Comparison of ENCODE assay signal across 17 cellular contexts in genomic region chr2:157349949-157350510, GRCh38. TPM values are rescaled to one million over a fixed set of nuclear protein-coding genes. Genes with fewer than 3 reads are reported as not detected.
DNase-seq lines count a peak whose midpoint lies in the region; ATAC-seq, FAIRE-seq and TF ChIP-seq lines count a peak whose summit lies in the region.
"Had no signal": no experiment of that assay in that cellular context is flagged by ENCODE, and none has a peak within 500 bp of the region (broad histone marks: within the 10 kb centered on the region; RNA-seq: fewer than 3 reads in every experiment).

No MANE protein-coding gene starts in this region.

- H3F3A ChIP-seq in neural cell (ENCODE audit: insufficient read depth, low read length, poor library complexity, severe bottlenecking), result no peaks in the 10 kb centered on the region

- H3K27ac ChIP-seq in astrocyte (ENCODE audit: low read depth, low read length) (no peak overlapping the region), neural cell (ENCODE audit: low read length) (no peak overlapping the region)

- peak; percentile 42 for TF ChIP-seq EP300 in neural cell (conservative IDR thresholded peaks at IDR 0.05; ENCODE audit: poor library complexity, severe bottlenecking)

- TF ChIP-seq CTCF in astrocyte (IDR thresholded peaks at IDR 0.05; ENCODE audit: insufficient read depth, low read depth, low read length), result no peak
- no peak for TF ChIP-seq CTCF in neural cell (IDR thresholded peaks at IDR 0.05; ENCODE audit: poor library complexity, severe bottlenecking)

- no peaks in the 10 kb centered on the region for H3K27me3 Mint-ChIP-seq in activated CD4-positive, alpha-beta T cell treated with anti-CD3 and anti-CD28 coated beads for 36 hours
- peaks cover 2% of the 10 kb centered on the region for H3K27me3 Mint-ChIP-seq in astrocyte (ENCODE audit: low read depth, unreplicated experiment)

- FAIRE-seq in astrocyte (lab: Jason Lieb, UNC), result peak; percentile 68

- POLR2A ChIA-PET in activated CD4-positive, alpha-beta T cell treated with anti-CD3 and anti-CD28 coated beads for 36 hours (lab: Charles Lee), result no interaction called here

- H3K27me3 ChIP-seq in astrocyte (ENCODE audit: insufficient read depth, low read length) (no peaks in the 10 kb centered on the region), neural cell (ENCODE audit: insufficient read depth, low read depth, low read length) (no peaks in the 10 kb centered on the region)

- H3K9me3 ChIP-seq in astrocyte (ENCODE audit: insufficient read depth, low read depth, low read length), result no peaks in the 10 kb centered on the region
- H3K9me3 ChIP-seq in neural cell (ENCODE audit: low read length), result no peaks in the 10 kb centered on the region
- H3K9me3 ChIP-seq: Caco-2 had no signal

- H3K9ac ChIP-seq in astrocyte (ENCODE audit: low read length), result no peak overlapping the region
- H3K9ac ChIP-seq in neural cell (ENCODE audit: low read length), result no peak overlapping the region

- no peak overlapping the region for H3K4me2 ChIP-seq in astrocyte (ENCODE audit: low read length)
- H3K4me2 ChIP-seq in neural cell (ENCODE audit: low read length), result no peak overlapping the region

- H3K4me3 Mint-ChIP-seq in activated CD4-positive, alpha-beta T cell treated with anti-CD3 and anti-CD28 coated beads for 36 hours, result no peak overlapping the region
- H3K4me3 Mint-ChIP-seq in astrocyte (ENCODE audit: unreplicated experiment), result no peak overlapping the region
- H3K4me3 Mint-ChIP-seq: H9 had no signal

- peaks cover 3% of the 10 kb centered on the region for H3K4me1 ChIP-seq in astrocyte (ENCODE audit: insufficient read depth, low read length)

- H3K4me3 ChIP-seq in astrocyte (ENCODE audit: insufficient read depth, low read depth, low read length), result no peak overlapping the region
- no peak overlapping the region for H3K4me3 ChIP-seq in neural cell (ENCODE audit: low read length)

- H3K36me3 ChIP-seq in astrocyte (ENCODE audit: insufficient read depth, low read length) (no peaks in the 10 kb centered on the region), neural cell (ENCODE audit: insufficient read depth, low read length) (no peaks in the 10 kb centered on the region)

- H3K27ac Mint-ChIP-seq in activated CD4-positive, alpha-beta T cell treated with anti-CD3 and anti-CD28 coated beads for 36 hours, result no peak overlapping the region
- H3K27ac Mint-ChIP-seq in astrocyte (ENCODE audit: unreplicated experiment), result no peak overlapping the region
- H3K27ac Mint-ChIP-seq: H9 had no signal

- H2AFZ ChIP-seq in astrocyte (ENCODE audit: low read depth, low read length) (no peak overlapping the region), neural cell (ENCODE audit: low read depth, low read length) (no peak overlapping the region)

- DNase-seq in activated CD4-positive, alpha-beta T cell treated with anti-CD3 and anti-CD28 coated beads for 36 hours, result no peak
- DNase-seq in activated CD4-positive, alpha-beta T cell treated with anti-CD3 and anti-CD28 coated beads, Interleukin-2, amount 50 U/mL, for 48 hours, result no peak
- peak; percentile 33 for DNase-seq in HT1080 (ENCODE audit: low read depth)
- no peak for DNase-seq in astrocyte (ENCODE audit: low read depth)
- DNase-seq in DMS 273 (lab: John Stamatoyannopoulos, UW; ENCODE audit: unreplicated experiment), result no peak
- DNase-seq in GM19240 (ENCODE audit: insufficient read length, low spot score), result no peak
- DNase-seq: 8988T, AML-193, Caco-2, H9, KG1, MM.1S, NCI-H187 treated with DMSO at 0.1 percent for 48 hours, NCI-H524, RPMI8226 had no signal

- CTCF ChIA-PET in activated CD4-positive, alpha-beta T cell treated with anti-CD3 and anti-CD28 coated beads for 36 hours (lab: Charles Lee), result interaction anchor here (0.6 to 2.4 kb wide), 7 partner anchors 14 to 283 kb away, joined by 3 to 30 read pairs (median 5); no protein-coding TSS in a partner anchor

- H4K20me1 ChIP-seq in astrocyte (ENCODE audit: insufficient read depth, low read length), result no peaks in the 10 kb centered on the region
- H4K20me1 ChIP-seq in neural cell (ENCODE audit: insufficient read depth), result no peaks in the 10 kb centered on the region

- H3K9me2 ChIP-seq in neural cell (ENCODE audit: insufficient read depth, low read length), result no peaks in the 10 kb centered on the region

- no peak for TF ChIP-seq RAD21 in neural cell (conservative IDR thresholded peaks at IDR 0.05)

- peaks cover 47% of the 10 kb centered on the region for H3K4me1 Mint-ChIP-seq in activated CD4-positive, alpha-beta T cell treated with anti-CD3 and anti-CD28 coated beads for 36 hours
- H3K4me1 Mint-ChIP-seq in astrocyte (ENCODE audit: low read depth, unreplicated experiment), result peaks cover 5% of the 10 kb centered on the region

- peaks cover 7% of the 10 kb centered on the region for H3K9me3 Mint-ChIP-seq in activated CD4-positive, alpha-beta T cell treated with anti-CD3 and anti-CD28 coated beads for 36 hours (ENCODE audit: low read depth)
- peaks cover 2% of the 10 kb centered on the region for H3K9me3 Mint-ChIP-seq in astrocyte (ENCODE audit: unreplicated experiment)

- H3K79me2 ChIP-seq in astrocyte (ENCODE audit: insufficient read depth, low read length) (no peaks in the 10 kb centered on the region), neural cell (replicated peaks; ENCODE audit: insufficient read depth, low read length) (no peaks in the 10 kb centered on the region)

- ATAC-seq in activated CD4-positive, alpha-beta T cell treated with anti-CD3 and anti-CD28 coated beads for 36 hours, result peak; percentile 23
- no peak for ATAC-seq in GM18907 (IDR thresholded peaks at IDR 0.05; ENCODE audit: unreplicated experiment)

- peaks cover 7% of the 10 kb centered on the region for H3K36me3 Mint-ChIP-seq in activated CD4-positive, alpha-beta T cell treated with anti-CD3 and anti-CD28 coated beads for 36 hours (ENCODE audit: low read depth)
- no peaks in the 10 kb centered on the region for H3K36me3 Mint-ChIP-seq in astrocyte (ENCODE audit: low read depth, unreplicated experiment)

- intact Hi-C loops in activated CD4-positive, alpha-beta T cell treated with anti-CD3 and anti-CD28 coated beads for 36 hours (cut with DNase I, micrococcal nuclease), result no loop called here

TF ChIP-seq in neural cell, 6 proteins besides CTCF, POLR2A, EP300 and RAD21:
- TF ChIP-seq SMC3 (conservative IDR thresholded peaks at IDR 0.05; ENCODE audit: poor library complexity) (no peak), REST (IDR thresholded peaks at IDR 0.05; ENCODE audit: borderline replicate concordance) (no peak), POLR2AphosphoS5 (IDR thresholded peaks at IDR 0.05) (no peak), MXI1 (conservative IDR thresholded peaks at IDR 0.05; ENCODE audit: poor library complexity, severe bottlenecking) (no peak), TAF1 (IDR thresholded peaks at IDR 0.05; ENCODE audit: low read depth) (no peak), EZH2 (IDR thresholded peaks at IDR 0.05; ENCODE audit: borderline replicate concordance, insufficient read depth, low read length, poor library complexity, severe bottlenecking) (no peak)

RNA-seq across cellular contexts. Expression of gene ERMN, which starts 24.4 kb away (rescaled TPM):
- 1 to 10 TPM; 1.0 to 1.8 TPM for total RNA-seq in activated CD4-positive, alpha-beta T cell treated with anti-CD3 and anti-CD28 coated beads for 36 hours
- total RNA-seq in HT1080 (2014; rRNA removed; shearing (Covaris generic)), result 0.03 and 0.06 TPM in 2 replicates
- polyA plus RNA-seq in HT1080 (2015; cell fraction: cytosol; rRNA removed), result 0.14 and 0.16 TPM in 2 replicates
- polyA plus RNA-seq in HT1080 (2015; cell fraction: nucleus; rRNA removed), result 0.28 and 1.2 TPM in 2 replicates
- 0.14 and 0.82 TPM in 2 replicates for total RNA-seq in astrocyte
- not detected in 2 replicates for polyA plus RNA-seq in neural cell
- polyA minus RNA-seq in neural cell, result not detected in 2 replicates
